ENCODE assay signal across 13 cellular contexts in genomic region chr5:60978968-60979367, GRCh38. TPM values are rescaled to one million over a fixed set of nuclear protein-coding genes. Genes with fewer than 3 reads are reported as not detected.
DNase-seq lines count a peak whose midpoint lies in the region; ATAC-seq and TF ChIP-seq lines count a peak whose summit lies in the region.
"Had no signal": no experiment of that assay in that cellular context is flagged by ENCODE, and none has a peak within 500 bp of the region (broad histone marks: within the 10 kb centered on the region; RNA-seq: fewer than 3 reads in every experiment).

No MANE protein-coding gene starts in this region.

- H3K4me3 Mint-ChIP-seq in Caco-2 (ENCODE audit: unreplicated experiment) = no peak overlapping the region
- H3K4me3 Mint-ChIP-seq in GM23338 = no peak overlapping the region
- H3K4me3 Mint-ChIP-seq in neural progenitor cell = no peak overlapping the region
- H3K4me3 Mint-ChIP-seq: B cell; CD4-positive, alpha-beta T cell had no signal

- POLR2A ChIA-PET in Caco-2 (lab: Charles Lee) = interaction anchor here (0.9 kb wide), 1 partner anchor 279 kb away, joined by 3 read pairs; the partner anchor contains the start of gene DEPDC1B

- peak; percentile 16 to 45 for DNase-seq in Caco-2
- no peak for DNase-seq in GM23338 (ENCODE audit: low spot score)
- peak; percentile 14 for DNase-seq in hepatocyte (ENCODE audit: low spot score)
- DNase-seq in neural progenitor cell (ENCODE audit: low spot score) = peak; percentile 4
- no peak for DNase-seq in activated CD4-positive, CD25-positive, alpha-beta regulatory T cell (lab: John Stamatoyannopoulos, UW)
- DNase-seq: C1 segment of cervical spinal cord; CD4-positive, alpha-beta T cell; DMS79; IMR-90 had no signal

- H3K4me1 ChIP-seq in Caco-2 (peaks cover 13% of the 10 kb centered on the region), GM23338 (ENCODE audit: insufficient read depth) (no peaks in the 10 kb centered on the region), hepatocyte (ENCODE audit: insufficient read depth) (no peaks in the 10 kb centered on the region), neural progenitor cell (peaks cover 3% of the 10 kb centered on the region)

- H3K27me3 Mint-ChIP-seq in Caco-2 (ENCODE audit: insufficient read depth, unreplicated experiment) = no peaks in the 10 kb centered on the region
- no peaks in the 10 kb centered on the region for H3K27me3 Mint-ChIP-seq in GM23338 (ENCODE audit: insufficient read depth, low read depth, poor library complexity)
- H3K27me3 Mint-ChIP-seq in neural progenitor cell (ENCODE audit: insufficient read depth, low read depth) = peaks cover 2% of the 10 kb centered on the region
- H3K27me3 Mint-ChIP-seq: B cell; CD4-positive, alpha-beta T cell had no signal

- H3K9me3 Mint-ChIP-seq in Caco-2 (ENCODE audit: unreplicated experiment) (peaks cover 16% of the 10 kb centered on the region), GM23338 (peaks cover 27% of the 10 kb centered on the region), neural progenitor cell (peaks cover 15% of the 10 kb centered on the region)

- ATAC-seq in GM23338 (no peak), GM19351 (IDR thresholded peaks at IDR 0.05; ENCODE audit: unreplicated experiment) (no peak), HG03469 (IDR thresholded peaks at IDR 0.05; ENCODE audit: unreplicated experiment) (no peak)
- ATAC-seq: HCT116 had no signal

- no peaks in the 10 kb centered on the region for H3K36me3 ChIP-seq in Caco-2 (ENCODE audit: control insufficient read depth, insufficient read depth, low read length)
- H3K36me3 ChIP-seq in GM23338 (ENCODE audit: insufficient read depth) = no peaks in the 10 kb centered on the region
- H3K36me3 ChIP-seq in hepatocyte (replicated peaks; ENCODE audit: insufficient read depth, low read depth) = no peaks in the 10 kb centered on the region
- no peaks in the 10 kb centered on the region for H3K36me3 ChIP-seq in neural progenitor cell

- no peak overlapping the region for H2AFZ ChIP-seq in GM23338
- H2AFZ ChIP-seq in hepatocyte = no peak overlapping the region
- H2AFZ ChIP-seq in neural progenitor cell (replicated peaks) = no peak overlapping the region

- TF ChIP-seq CTCF in Caco-2 (IDR thresholded peaks at IDR 0.05; ENCODE audit: insufficient read depth in 1 of 2, low read depth in 1 of 2, low read length in 1 of 2, severe bottlenecking in 1 of 2, unreplicated experiment in 1 of 2) (no peak), GM23338 (conservative IDR thresholded peaks at IDR 0.05; ENCODE audit: low read depth in 2 of 2) (no peak), hepatocyte (IDR thresholded peaks at IDR 0.05; ENCODE audit: poor library complexity) (no peak), neural progenitor cell (IDR thresholded peaks at IDR 0.05) (no peak)

- CTCF ChIA-PET in Caco-2 (lab: Charles Lee) = no interaction called here

- no peak overlapping the region for H3K4me2 ChIP-seq in GM23338
- no peak overlapping the region for H3K4me2 ChIP-seq in hepatocyte
- no peak overlapping the region for H3K4me2 ChIP-seq in neural progenitor cell

- H3K4me1 Mint-ChIP-seq in Caco-2 (ENCODE audit: low read depth, unreplicated experiment) = peaks cover 14% of the 10 kb centered on the region
- H3K4me1 Mint-ChIP-seq in GM23338 = no peaks in the 10 kb centered on the region
- H3K4me1 Mint-ChIP-seq in neural progenitor cell = no peaks in the 10 kb centered on the region
- H3K4me1 Mint-ChIP-seq: B cell had no signal

- WGBS in hepatocyte (ENCODE audit: low lambda C conversion rate, missing lambda C conversion rate) = 42% methylated on average over 1 of the region's 1 CpG

- no TSS peak for BruUV-seq in Caco-2 (replicated peaks; lab: Mats Ljungman, UMichigan)

- H3K9me2 ChIP-seq in GM23338 (ENCODE audit: insufficient read depth) (0 out of 2 replicates have a peak, but pooled peaks cover 9% of the 10 kb centered on the region), hepatocyte (replicated peaks; ENCODE audit: insufficient read depth) (no peaks in the 10 kb centered on the region)

- no peak overlapping the region for H3K27ac Mint-ChIP-seq in Caco-2 (ENCODE audit: unreplicated experiment)
- H3K27ac Mint-ChIP-seq in GM23338 = peak overlapping the region; percentile 33; the same call in 1 of the 2 replicates
- H3K27ac Mint-ChIP-seq in neural progenitor cell = no peak overlapping the region
- H3K27ac Mint-ChIP-seq: B cell; CD4-positive, alpha-beta T cell had no signal

- H3K27ac ChIP-seq in GM23338 (ENCODE audit: low read depth) (no peak overlapping the region), hepatocyte (peak overlapping the region; percentile 53), neural progenitor cell (no peak overlapping the region)

- no peaks in the 10 kb centered on the region for H4K20me1 ChIP-seq in GM23338 (replicated peaks; ENCODE audit: insufficient read depth)
- no peaks in the 10 kb centered on the region for H4K20me1 ChIP-seq in hepatocyte (ENCODE audit: insufficient read depth, poor library complexity, severe bottlenecking)
- no peaks in the 10 kb centered on the region for H4K20me1 ChIP-seq in neural progenitor cell (ENCODE audit: low read depth)

- H3K9ac ChIP-seq in neural progenitor cell = no peak overlapping the region

- peaks cover 20% of the 10 kb centered on the region for H3K79me2 ChIP-seq in GM23338 (replicated peaks; ENCODE audit: insufficient read depth)
- H3K79me2 ChIP-seq in hepatocyte = peaks cover 15% of the 10 kb centered on the region
- peaks cover 12% of the 10 kb centered on the region for H3K79me2 ChIP-seq in neural progenitor cell (ENCODE audit: low read depth)

- intact Hi-C loops in Caco-2 (cut with micrococcal nuclease; ENCODE audit: unreplicated experiment) = no loop called here

- H3F3A ChIP-seq in GM23338 (replicated peaks; ENCODE audit: low read depth) (no peaks in the 10 kb centered on the region), neural progenitor cell (ENCODE audit: low read depth) (no peaks in the 10 kb centered on the region)

- H3K9me3 ChIP-seq in Caco-2 = no peaks in the 10 kb centered on the region
- H3K9me3 ChIP-seq in hepatocyte (ENCODE audit: low read depth) = no peaks in the 10 kb centered on the region
- no peaks in the 10 kb centered on the region for H3K9me3 ChIP-seq in neural progenitor cell (ENCODE audit: low read depth)

- H3K4me3 ChIP-seq in Caco-2 (ENCODE audit: low read depth, low read length) (no peak overlapping the region), GM23338 (no peak overlapping the region), hepatocyte (no peak overlapping the region), neural progenitor cell (no peak overlapping the region)

- H3K27me3 ChIP-seq in Caco-2 (replicated peaks; ENCODE audit: control insufficient read depth, insufficient read depth, low read length) (no peaks in the 10 kb centered on the region), GM23338 (ENCODE audit: insufficient read depth) (no peaks in the 10 kb centered on the region), hepatocyte (no peaks in the 10 kb centered on the region), neural progenitor cell (no peaks in the 10 kb centered on the region)

- H3K36me3 Mint-ChIP-seq in Caco-2 (ENCODE audit: insufficient read depth, unreplicated experiment) = no peaks in the 10 kb centered on the region
- H3K36me3 Mint-ChIP-seq in GM23338 (ENCODE audit: low read depth) = peaks cover 14% of the 10 kb centered on the region
- H3K36me3 Mint-ChIP-seq in neural progenitor cell = peaks cover 3% of the 10 kb centered on the region

TF ChIP-seq in GM23338, 12 proteins besides CTCF, POLR2A, EP300 and RAD21 (continues in another document):
- TF ChIP-seq REST (IDR thresholded peaks at IDR 0.05; ENCODE audit: unreplicated experiment) (no peak), EZH2 (IDR thresholded peaks at IDR 0.05; ENCODE audit: low read depth, unreplicated experiment) (no peak)

RNA-seq across cellular contexts. Expression of gene NDUFAF2, which starts 34.0 kb away (rescaled TPM):
- total RNA-seq in Caco-2 (2022) (57.9 and 60.8 TPM in 2 replicates), hepatocyte (32.5 and 39.5 TPM in 2 replicates), neural progenitor cell (ENCODE audit: low replicate concordance) (28.8 and 42.1 TPM in 2 replicates)
- total RNA-seq in GM23338 (2014; rRNA removed; shearing (Covaris generic)) = 31.6 and 43.4 TPM in 2 replicates
- polyA plus RNA-seq in GM23338 (2016; fragmentation: Nextera tagmentation; extraction: Ambion mirVana) (155 and 180 TPM in 2 replicates), hepatocyte (44.5 and 47.6 TPM in 2 replicates)

RNA-seq across cellular contexts. Expression of gene ERCC8, which starts 34.1 kb away (rescaled TPM):
- 18.3 and 19.8 TPM in 2 replicates for total RNA-seq in Caco-2 (2022)
- 40.0 and 53.9 TPM in 2 replicates for total RNA-seq in GM23338 (2014; rRNA removed; shearing (Covaris generic))
- polyA plus RNA-seq in GM23338 (2016; fragmentation: Nextera tagmentation; extraction: Ambion mirVana) = 13.5 and 21.6 TPM in 2 replicates
- total RNA-seq in hepatocyte = 13.2 and 16.8 TPM in 2 replicates
- 4.2 and 6.4 TPM in 2 replicates for polyA plus RNA-seq in hepatocyte
- total RNA-seq in neural progenitor cell (ENCODE audit: low replicate concordance) = 43.7 and 48.0 TPM in 2 replicates

Comparison
In these comparisons a context has a peak if more than half of its experiments do, and no peak if none do; other contexts are left out.
1. DNase-seq: peak in Caco-2 (2 of 2), hepatocyte (single experiment) and neural progenitor cell (single experiment); none in GM23338 (single experiment) and activated CD4-positive, CD25-positive, alpha-beta regulatory T cell (0 of 4).